10 cellular contexts compared by ENCODE assay signal in the genomic region with DNA sequence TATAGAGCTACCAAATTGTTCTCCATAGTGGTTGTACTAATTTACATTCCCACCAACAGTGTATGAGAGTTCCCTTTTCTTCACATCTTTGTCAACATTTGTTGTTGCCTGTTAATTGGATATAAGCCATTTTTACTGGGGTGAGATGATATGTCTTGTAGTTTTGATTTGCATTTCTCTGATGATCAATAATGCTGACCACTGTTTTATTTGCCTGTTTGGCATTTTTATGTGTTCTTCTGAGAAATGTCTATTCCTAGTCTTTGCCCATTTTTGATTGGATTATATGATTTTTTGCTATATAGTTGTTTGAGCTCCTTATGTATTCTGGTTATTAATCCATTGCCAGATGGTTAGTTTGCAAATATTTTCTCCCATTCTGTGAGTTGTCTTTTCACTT. TPM values are rescaled to one million over a fixed set of nuclear protein-coding genes. Genes with fewer than 3 reads are reported as not detected.
"Had no signal": no experiment of that assay in that cellular context is flagged by ENCODE, and none has a peak within 500 bp of the region (broad histone marks: within the 10 kb centered on the region; RNA-seq: fewer than 3 reads in every experiment).

No MANE protein-coding gene starts in this region.

- H3K4me3 ChIP-seq: GM23338, K562 had no signal

- FAIRE-seq: H1, H54, HTR-8/SVneo, K562 had no signal

- H3K4me2 ChIP-seq: GM23338 had no signal

- DNase-seq: H9, HCEC 1CT, KG1 had no signal

- ATAC-seq: GM23338, K562 had no signal

- H3K27ac ChIP-seq: HL-60 had no signal

RNA-seq across cellular contexts. Expression of a gene that starts 44.3 kb away (rescaled TPM):
- total RNA-seq: GM23338, H1, H9, HT-29, K562 had no signal
- polyA plus RNA-seq: GM23338, K562 had no signal
